ENCODE assay signal across 11 cellular contexts in the genomic region with DNA sequence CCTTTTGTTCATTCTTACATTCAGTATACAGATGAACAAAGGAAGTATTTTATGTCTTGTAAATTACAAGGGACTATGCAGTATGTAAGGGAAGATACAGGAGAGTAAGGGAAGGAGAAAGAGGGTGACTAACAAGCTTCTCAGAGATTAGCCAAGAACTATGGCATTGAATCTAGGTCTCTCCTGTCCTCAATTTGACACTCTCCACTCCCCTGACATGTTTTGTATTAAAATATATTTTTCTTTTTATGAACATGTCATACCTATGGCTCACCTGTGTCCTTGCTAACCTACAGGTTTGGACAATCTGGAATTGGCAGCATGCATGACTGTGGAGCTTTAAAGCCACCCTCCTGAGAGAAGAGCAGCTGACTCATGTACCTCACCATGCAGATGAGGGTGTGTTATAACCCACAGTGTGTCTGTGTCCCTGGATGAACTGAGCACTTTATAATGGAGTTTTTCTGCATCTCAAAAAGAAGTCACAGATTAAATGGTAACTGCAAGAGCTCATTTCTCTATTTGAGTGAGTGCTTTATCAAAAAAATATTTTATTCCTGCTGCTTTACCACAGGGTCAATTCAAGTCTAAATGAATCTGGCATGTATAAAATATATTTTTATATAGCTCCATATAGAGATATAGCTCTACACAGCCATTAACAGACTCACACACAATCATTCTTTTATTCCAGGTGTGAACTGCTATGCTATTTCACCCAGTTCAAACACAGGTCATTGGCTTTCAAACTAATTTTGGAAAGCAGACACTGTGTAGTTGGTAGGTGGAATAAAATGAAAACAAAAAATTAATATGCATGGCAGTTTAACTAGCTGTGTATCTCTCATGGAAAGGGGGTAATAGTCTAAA.
DNase-seq lines count a peak whose midpoint lies in the region; ATAC-seq and TF ChIP-seq lines count a peak whose summit lies in the region.
"Had no signal": no experiment of that assay in that cellular context is flagged by ENCODE, and none has a peak within 500 bp of the region (broad histone marks: within the 10 kb centered on the region; RNA-seq: fewer than 3 reads in every experiment).

No MANE protein-coding gene starts in this region.

- H3K9me3 ChIP-seq in CD8-positive, alpha-beta memory T cell (ENCODE audit: low read length), result no peaks in the 10 kb centered on the region
- no peaks in the 10 kb centered on the region for H3K9me3 ChIP-seq in mucosa of descending colon

- no peak overlapping the region for H3K4me3 ChIP-seq in CD8-positive, alpha-beta memory T cell (ENCODE audit: low read length)
- H3K4me3 ChIP-seq in mucosa of descending colon, result no peak overlapping the region

- H3K36me3 Mint-ChIP-seq in CD8-positive, alpha-beta memory T cell, result peaks cover 0 to 22% (median 12%) of the 10 kb centered on the region in 3 donors

- intact Hi-C loops in mucosa of descending colon (cut with DNase I, micrococcal nuclease), result no loop called here

- no peak overlapping the region for H3K4me3 Mint-ChIP-seq in CD8-positive, alpha-beta memory T cell

- CTCF ChIA-PET in CD8-positive, alpha-beta memory T cell (lab: Charles Lee), result interaction anchor here (1.0 to 1.8 kb wide), 6 partner anchors 9 to 63 kb away, joined by 3 to 9 read pairs (median 3); a partner anchor contains a TSS

- H3K4me1 Mint-ChIP-seq in CD8-positive, alpha-beta memory T cell, result peaks cover 46 to 70% (median 60%) of the 10 kb centered on the region in 3 donors

- TF ChIP-seq CTCF in mucosa of descending colon (IDR thresholded peaks at IDR 0.05), result no peak

- peak overlapping the region; percentile 3 for H3K27ac ChIP-seq in CD8-positive, alpha-beta memory T cell (ENCODE audit: low read depth, low read length)
- H3K27ac ChIP-seq: C4-2B had no signal

- DNase-seq in CD8-positive, alpha-beta memory T cell, result no peak
- DNase-seq in amniotic epithelial cell (ENCODE audit: low read depth) (peak; percentile 68), mucosa of descending colon (peak in 1 of 3 donors; percentile 53), hypothalamus (lab: John Stamatoyannopoulos, UW) (no peak), hippocampal formation (lab: John Stamatoyannopoulos, UW) (no peak)
- DNase-seq: NCI-H2081, T1000 had no signal

- no peaks in the 10 kb centered on the region for H3K36me3 ChIP-seq in CD8-positive, alpha-beta memory T cell (ENCODE audit: insufficient read depth, low read length)
- H3K36me3 ChIP-seq in mucosa of descending colon (ENCODE audit: low read depth), result no peaks in the 10 kb centered on the region

- peak overlapping the region in 2 of 8 donors; percentile 6 to 34 for H3K27ac Mint-ChIP-seq in CD8-positive, alpha-beta memory T cell

- ATAC-seq in HG03039 (IDR thresholded peaks at IDR 0.05; ENCODE audit: unreplicated experiment) (peak; percentile 45), mucosa of descending colon (peak; percentile 89), GM21576 (IDR thresholded peaks at IDR 0.05; ENCODE audit: unreplicated experiment) (no peak), HG03565 (IDR thresholded peaks at IDR 0.05; ENCODE audit: unreplicated experiment) (no peak)

- H3K27me3 ChIP-seq in CD8-positive, alpha-beta memory T cell (ENCODE audit: insufficient read depth, low read length, poor library complexity, severe bottlenecking), result no peaks in the 10 kb centered on the region

- POLR2A ChIA-PET in CD8-positive, alpha-beta memory T cell (lab: Charles Lee), result no interaction called here

- H3K9me3 Mint-ChIP-seq in CD8-positive, alpha-beta memory T cell, result no peaks in the 10 kb centered on the region

- H3K27me3 Mint-ChIP-seq in CD8-positive, alpha-beta memory T cell, result no peaks in the 10 kb centered on the region

- H3K4me1 ChIP-seq in CD8-positive, alpha-beta memory T cell (ENCODE audit: insufficient read depth, low read length), result peaks cover 50% of the 10 kb centered on the region
- H3K4me1 ChIP-seq in mucosa of descending colon (ENCODE audit: low read depth), result peaks cover 34% of the 10 kb centered on the region

Comparison
In these comparisons a context has a peak if more than half of its experiments do, and no peak if none do; other contexts are left out.
1. ATAC-seq: peak in HG03039 (single experiment) and mucosa of descending colon (single experiment); none in GM21576 (single experiment) and HG03565 (single experiment).